ENCODE assay signal across 1 cellular context in genomic region chr2:147927053-147927588, GRCh38.
A peak's percentile ranks its signal among the peaks of the same experiment; 100 is the strongest.
TF ChIP-seq lines count a peak whose summit lies in the region.

No MANE protein-coding gene starts in this region.

TF ChIP-seq in HepG2, 621 proteins besides CTCF, POLR2A, EP300 and RAD21 (continued from another document):
- no peak for TF ChIP-seq ZNF607 (CRISPR knock-in tag; IDR thresholded peaks at IDR 0.05; ENCODE audit: borderline replicate concordance)
- TF ChIP-seq, protein P1, sequence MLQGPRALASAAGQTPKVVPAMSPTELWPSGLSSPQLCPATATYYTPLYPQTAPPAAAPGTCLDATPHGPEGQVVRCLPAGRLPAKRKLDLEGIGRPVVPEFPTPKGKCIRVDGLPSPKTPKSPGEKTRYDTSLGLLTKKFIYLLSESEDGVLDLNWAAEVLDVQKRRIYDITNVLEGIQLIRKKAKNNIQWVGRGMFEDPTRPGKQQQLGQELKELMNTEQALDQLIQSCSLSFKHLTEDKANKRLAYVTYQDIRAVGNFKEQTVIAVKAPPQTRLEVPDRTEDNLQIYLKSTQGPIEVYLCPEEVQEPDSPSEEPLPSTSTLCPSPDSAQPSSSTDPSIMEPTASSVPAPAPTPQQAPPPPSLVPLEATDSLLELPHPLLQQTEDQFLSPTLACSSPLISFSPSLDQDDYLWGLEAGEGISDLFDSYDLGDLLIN (CRISPR knock-in tag; IDR thresholded peaks at IDR 0.05; ENCODE audit: borderline replicate concordance): no peak
- no peak for TF ChIP-seq ZNF274 (CRISPR knock-in tag; IDR thresholded peaks at IDR 0.05)
- TF ChIP-seq ZNF572 (CRISPR knock-in tag; IDR thresholded peaks at IDR 0.05): no peak
- peak; percentile 88 for TF ChIP-seq KAT8 (CRISPR knock-in tag; IDR thresholded peaks at IDR 0.05)
- TF ChIP-seq TGIF2 (CRISPR knock-in tag; IDR thresholded peaks at IDR 0.05): no peak; the same call in 1 of the 2 replicates
- no peak; the same call in 1 of the 2 replicates for TF ChIP-seq ZNF749 (CRISPR knock-in tag; IDR thresholded peaks at IDR 0.05; ENCODE audit: borderline replicate concordance)
- TF ChIP-seq ZNF205 (CRISPR knock-in tag; IDR thresholded peaks at IDR 0.05): peak; percentile 37; the same call in 1 of the 2 replicates
- peak; percentile 88 for TF ChIP-seq TFE3 (CRISPR knock-in tag; IDR thresholded peaks at IDR 0.05)
- TF ChIP-seq MBD4 (IDR thresholded peaks at IDR 0.05; ENCODE audit: borderline replicate concordance, low read length): peak; percentile 91; the same call in 1 of the 2 replicates
- TF ChIP-seq PHF8 (CRISPR knock-in tag; IDR thresholded peaks at IDR 0.05): 0 out of 2 replicates have a peak, but pooled peaks have one; percentile 22
- TF ChIP-seq RAD51 (IDR thresholded peaks at IDR 0.05; ENCODE audit: borderline replicate concordance): no peak
- no peak for TF ChIP-seq ZNF484 (CRISPR knock-in tag; IDR thresholded peaks at IDR 0.05; ENCODE audit: borderline replicate concordance, low read depth)
- TF ChIP-seq IKZF4 (CRISPR knock-in tag; IDR thresholded peaks at IDR 0.05; ENCODE audit: borderline replicate concordance, low read depth, not compliant biosample characterization): no peak
- TF ChIP-seq ZNF362 (CRISPR knock-in tag; IDR thresholded peaks at IDR 0.05; ENCODE audit: borderline replicate concordance): peak; percentile 81; the same call in 1 of the 2 replicates
- 0 out of 2 replicates have a peak, but pooled peaks have one; percentile 51 for TF ChIP-seq ZKSCAN1 (IDR thresholded peaks at IDR 0.05; ENCODE audit: low read length)
- TF ChIP-seq ZNF317 (CRISPR knock-in tag; IDR thresholded peaks at IDR 0.05): peak; percentile 77; the same call in 1 of the 2 replicates
- TF ChIP-seq ZNF879 (CRISPR knock-in tag; IDR thresholded peaks at IDR 0.05): no peak
- peak; percentile 100 for TF ChIP-seq SOX5 (CRISPR knock-in tag; IDR thresholded peaks at IDR 0.05; ENCODE audit: borderline replicate concordance)
- no peak for TF ChIP-seq ZC3H4 (CRISPR knock-in tag; IDR thresholded peaks at IDR 0.05; ENCODE audit: borderline replicate concordance)
- no peak for TF ChIP-seq CC2D1A (CRISPR knock-in tag; IDR thresholded peaks at IDR 0.05)
- TF ChIP-seq ZNF12 (CRISPR knock-in tag; IDR thresholded peaks at IDR 0.05): peak; percentile 90
- no peak for TF ChIP-seq ZNF329 (CRISPR knock-in tag; IDR thresholded peaks at IDR 0.05; ENCODE audit: low read depth)
- TF ChIP-seq MEIS1 (CRISPR knock-in tag; IDR thresholded peaks at IDR 0.05; ENCODE audit: borderline replicate concordance): no peak
- TF ChIP-seq TMF1 (CRISPR knock-in tag; IDR thresholded peaks at IDR 0.05; ENCODE audit: low read depth): no peak
- peak; percentile 99 for TF ChIP-seq GATAD2A (CRISPR knock-in tag; IDR thresholded peaks at IDR 0.05)
- TF ChIP-seq SALL2 (CRISPR knock-in tag; IDR thresholded peaks at IDR 0.05): peak; percentile 61; the same call in 1 of the 2 replicates
- TF ChIP-seq ZNF30 (CRISPR knock-in tag; IDR thresholded peaks at IDR 0.05): no peak
- TF ChIP-seq BORCS8-MEF2B (CRISPR knock-in tag; IDR thresholded peaks at IDR 0.05): no peak
- no peak for TF ChIP-seq CHCHD3 (CRISPR knock-in tag; IDR thresholded peaks at IDR 0.05)
- no peak for TF ChIP-seq ZNF839 (CRISPR knock-in tag; IDR thresholded peaks at IDR 0.05; ENCODE audit: borderline replicate concordance)
- no peak for TF ChIP-seq ARHGAP35 (CRISPR knock-in tag; IDR thresholded peaks at IDR 0.05; ENCODE audit: borderline replicate concordance)
- no peak for TF ChIP-seq SRSF1 (optimal IDR thresholded peaks at IDR 0.05; ENCODE audit: low read depth, low read length)
- no peak for TF ChIP-seq WIZ (CRISPR knock-in tag; IDR thresholded peaks at IDR 0.05)
- 0 out of 2 replicates have a peak, but pooled peaks have one; percentile 12 for TF ChIP-seq KLF11 (CRISPR knock-in tag; IDR thresholded peaks at IDR 0.05)
- no peak for TF ChIP-seq ZNF333 (CRISPR knock-in tag; IDR thresholded peaks at IDR 0.05; ENCODE audit: borderline replicate concordance)
- no peak for TF ChIP-seq ZBTB3 (CRISPR knock-in tag; IDR thresholded peaks at IDR 0.05; ENCODE audit: borderline replicate concordance, low read depth)
- no peak for TF ChIP-seq ZNF547 (CRISPR knock-in tag; IDR thresholded peaks at IDR 0.05)
- no peak for TF ChIP-seq U2AF1 (optimal IDR thresholded peaks at IDR 0.05; ENCODE audit: low read depth, low read length)
- peak; percentile 92; the same call in 1 of the 2 replicates for TF ChIP-seq ZNF878 (CRISPR knock-in tag; IDR thresholded peaks at IDR 0.05)
- no peak for TF ChIP-seq KLF12 (CRISPR knock-in tag; IDR thresholded peaks at IDR 0.05; ENCODE audit: borderline replicate concordance)
- TF ChIP-seq KLF15 (CRISPR knock-in tag; IDR thresholded peaks at IDR 0.05; ENCODE audit: borderline replicate concordance): no peak
- TF ChIP-seq, protein P2, sequence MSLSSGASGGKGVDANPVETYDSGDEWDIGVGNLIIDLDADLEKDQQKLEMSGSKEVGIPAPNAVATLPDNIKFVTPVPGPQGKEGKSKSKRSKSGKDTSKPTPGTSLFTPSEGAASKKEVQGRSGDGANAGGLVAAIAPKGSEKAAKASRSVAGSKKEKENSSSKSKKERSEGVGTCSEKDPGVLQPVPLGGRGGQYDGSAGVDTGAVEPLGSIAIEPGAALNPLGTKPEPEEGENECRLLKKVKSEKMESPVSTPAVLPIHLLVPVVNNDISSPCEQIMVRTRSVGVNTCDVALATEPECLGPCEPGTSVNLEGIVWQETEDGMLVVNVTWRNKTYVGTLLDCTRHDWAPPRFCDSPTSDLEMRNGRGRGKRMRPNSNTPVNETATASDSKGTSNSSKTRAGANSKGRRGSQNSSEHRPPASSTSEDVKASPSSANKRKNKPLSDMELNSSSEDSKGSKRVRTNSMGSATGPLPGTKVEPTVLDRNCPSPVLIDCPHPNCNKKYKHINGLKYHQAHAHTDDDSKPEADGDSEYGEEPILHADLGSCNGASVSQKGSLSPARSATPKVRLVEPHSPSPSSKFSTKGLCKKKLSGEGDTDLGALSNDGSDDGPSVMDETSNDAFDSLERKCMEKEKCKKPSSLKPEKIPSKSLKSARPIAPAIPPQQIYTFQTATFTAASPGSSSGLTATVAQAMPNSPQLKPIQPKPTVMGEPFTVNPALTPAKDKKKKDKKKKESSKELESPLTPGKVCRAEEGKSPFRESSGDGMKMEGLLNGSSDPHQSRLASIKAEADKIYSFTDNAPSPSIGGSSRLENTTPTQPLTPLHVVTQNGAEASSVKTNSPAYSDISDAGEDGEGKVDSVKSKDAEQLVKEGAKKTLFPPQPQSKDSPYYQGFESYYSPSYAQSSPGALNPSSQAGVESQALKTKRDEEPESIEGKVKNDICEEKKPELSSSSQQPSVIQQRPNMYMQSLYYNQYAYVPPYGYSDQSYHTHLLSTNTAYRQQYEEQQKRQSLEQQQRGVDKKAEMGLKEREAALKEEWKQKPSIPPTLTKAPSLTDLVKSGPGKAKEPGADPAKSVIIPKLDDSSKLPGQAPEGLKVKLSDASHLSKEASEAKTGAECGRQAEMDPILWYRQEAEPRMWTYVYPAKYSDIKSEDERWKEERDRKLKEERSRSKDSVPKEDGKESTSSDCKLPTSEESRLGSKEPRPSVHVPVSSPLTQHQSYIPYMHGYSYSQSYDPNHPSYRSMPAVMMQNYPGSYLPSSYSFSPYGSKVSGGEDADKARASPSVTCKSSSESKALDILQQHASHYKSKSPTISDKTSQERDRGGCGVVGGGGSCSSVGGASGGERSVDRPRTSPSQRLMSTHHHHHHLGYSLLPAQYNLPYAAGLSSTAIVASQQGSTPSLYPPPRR (CRISPR knock-in tag; IDR thresholded peaks at IDR 0.05; ENCODE audit: borderline replicate concordance): peak; percentile 89
- TF ChIP-seq, protein P3, sequence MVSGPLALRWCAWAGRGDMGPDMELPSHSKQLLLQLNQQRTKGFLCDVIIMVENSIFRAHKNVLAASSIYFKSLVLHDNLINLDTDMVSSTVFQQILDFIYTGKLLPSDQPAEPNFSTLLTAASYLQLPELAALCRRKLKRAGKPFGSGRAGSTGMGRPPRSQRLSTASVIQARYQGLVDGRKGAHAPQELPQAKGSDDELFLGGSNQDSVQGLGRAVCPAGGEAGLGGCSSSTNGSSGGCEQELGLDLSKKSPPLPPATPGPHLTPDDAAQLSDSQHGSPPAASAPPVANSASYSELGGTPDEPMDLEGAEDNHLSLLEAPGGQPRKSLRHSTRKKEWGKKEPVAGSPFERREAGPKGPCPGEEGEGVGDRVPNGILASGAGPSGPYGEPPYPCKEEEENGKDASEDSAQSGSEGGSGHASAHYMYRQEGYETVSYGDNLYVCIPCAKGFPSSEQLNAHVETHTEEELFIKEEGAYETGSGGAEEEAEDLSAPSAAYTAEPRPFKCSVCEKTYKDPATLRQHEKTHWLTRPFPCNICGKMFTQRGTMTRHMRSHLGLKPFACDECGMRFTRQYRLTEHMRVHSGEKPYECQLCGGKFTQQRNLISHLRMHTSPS (CRISPR knock-in tag; IDR thresholded peaks at IDR 0.05; ENCODE audit: low read depth): no peak
- TF ChIP-seq NCOR1 (IDR thresholded peaks at IDR 0.05; ENCODE audit: borderline replicate concordance, low read length): peak; percentile 97
- TF ChIP-seq HOXA9 (CRISPR knock-in tag; IDR thresholded peaks at IDR 0.05; ENCODE audit: borderline replicate concordance): no peak
- TF ChIP-seq ZNF75D (CRISPR knock-in tag; IDR thresholded peaks at IDR 0.05; ENCODE audit: borderline replicate concordance): no peak
- TF ChIP-seq, protein P4, sequence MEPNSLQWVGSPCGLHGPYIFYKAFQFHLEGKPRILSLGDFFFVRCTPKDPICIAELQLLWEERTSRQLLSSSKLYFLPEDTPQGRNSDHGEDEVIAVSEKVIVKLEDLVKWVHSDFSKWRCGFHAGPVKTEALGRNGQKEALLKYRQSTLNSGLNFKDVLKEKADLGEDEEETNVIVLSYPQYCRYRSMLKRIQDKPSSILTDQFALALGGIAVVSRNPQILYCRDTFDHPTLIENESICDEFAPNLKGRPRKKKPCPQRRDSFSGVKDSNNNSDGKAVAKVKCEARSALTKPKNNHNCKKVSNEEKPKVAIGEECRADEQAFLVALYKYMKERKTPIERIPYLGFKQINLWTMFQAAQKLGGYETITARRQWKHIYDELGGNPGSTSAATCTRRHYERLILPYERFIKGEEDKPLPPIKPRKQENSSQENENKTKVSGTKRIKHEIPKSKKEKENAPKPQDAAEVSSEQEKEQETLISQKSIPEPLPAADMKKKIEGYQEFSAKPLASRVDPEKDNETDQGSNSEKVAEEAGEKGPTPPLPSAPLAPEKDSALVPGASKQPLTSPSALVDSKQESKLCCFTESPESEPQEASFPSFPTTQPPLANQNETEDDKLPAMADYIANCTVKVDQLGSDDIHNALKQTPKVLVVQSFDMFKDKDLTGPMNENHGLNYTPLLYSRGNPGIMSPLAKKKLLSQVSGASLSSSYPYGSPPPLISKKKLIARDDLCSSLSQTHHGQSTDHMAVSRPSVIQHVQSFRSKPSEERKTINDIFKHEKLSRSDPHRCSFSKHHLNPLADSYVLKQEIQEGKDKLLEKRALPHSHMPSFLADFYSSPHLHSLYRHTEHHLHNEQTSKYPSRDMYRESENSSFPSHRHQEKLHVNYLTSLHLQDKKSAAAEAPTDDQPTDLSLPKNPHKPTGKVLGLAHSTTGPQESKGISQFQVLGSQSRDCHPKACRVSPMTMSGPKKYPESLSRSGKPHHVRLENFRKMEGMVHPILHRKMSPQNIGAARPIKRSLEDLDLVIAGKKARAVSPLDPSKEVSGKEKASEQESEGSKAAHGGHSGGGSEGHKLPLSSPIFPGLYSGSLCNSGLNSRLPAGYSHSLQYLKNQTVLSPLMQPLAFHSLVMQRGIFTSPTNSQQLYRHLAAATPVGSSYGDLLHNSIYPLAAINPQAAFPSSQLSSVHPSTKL (CRISPR knock-in tag; IDR thresholded peaks at IDR 0.05): peak; percentile 100
- no peak for TF ChIP-seq ZBTB2 (CRISPR knock-in tag; IDR thresholded peaks at IDR 0.05; ENCODE audit: low read depth)
- TF ChIP-seq FOXA1 (IDR thresholded peaks at IDR 0.05): peak; percentile 60; the same call in 1 of the 2 replicates
- TF ChIP-seq FOXA1 (CRISPR knock-in tag; IDR thresholded peaks at IDR 0.05): peak; percentile 95
- TF ChIP-seq FOXA3 (CRISPR knock-in tag; IDR thresholded peaks at IDR 0.05): peak; percentile 98
- peak; percentile 67 for TF ChIP-seq GFI1 (CRISPR knock-in tag; IDR thresholded peaks at IDR 0.05; ENCODE audit: borderline replicate concordance)
- TF ChIP-seq, protein P5, sequence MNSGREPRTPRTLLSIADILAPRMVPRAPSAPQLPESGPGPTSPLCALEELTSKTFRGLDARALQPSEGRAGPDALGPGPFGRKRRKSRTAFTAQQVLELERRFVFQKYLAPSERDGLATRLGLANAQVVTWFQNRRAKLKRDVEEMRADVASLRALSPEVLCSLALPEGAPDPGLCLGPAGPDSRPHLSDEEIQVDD (CRISPR knock-in tag; IDR thresholded peaks at IDR 0.05; ENCODE audit: borderline replicate concordance): no peak
- peak; percentile 95 for TF ChIP-seq NFIC (IDR thresholded peaks at IDR 0.05; ENCODE audit: low read length)
- no peak for TF ChIP-seq RFX5 (IDR thresholded peaks at IDR 0.05; ENCODE audit: low read depth, low read length)
